ENCODE assay signal across 1 cellular context in genomic region chr12:48681738-48682532, GRCh38.
TF ChIP-seq lines count a peak whose summit lies in the region.

KANSL2 (minus strand) TSS chr12:48682238; CDS start chr12:48681632, 606 bp downstream.

TF ChIP-seq in HEK293, 187 proteins besides CTCF, POLR2A, EP300 and RAD21 (continued from another document and continues in another):
- TF ChIP-seq ZBTB11 (tag by site-specific recombination; conservative IDR thresholded peaks at IDR 0.05; ENCODE audit: low read depth) (peak; percentile 40), IKZF3 (tag by site-specific recombination; IDR thresholded peaks at IDR 0.05) (no peak), KLF10 (tag by site-specific recombination; IDR thresholded peaks at IDR 0.05) (no peak), ZNF580 (tag by site-specific recombination; IDR thresholded peaks at IDR 0.05) (peak; percentile 92), ZNF596 (tag by site-specific recombination; IDR thresholded peaks at IDR 0.05) (no peak), ZNF140 (tag by site-specific recombination; IDR thresholded peaks at IDR 0.05) (no peak), ZNF16 (tag by site-specific recombination; IDR thresholded peaks at IDR 0.05; ENCODE audit: low read depth) (no peak), ZNF221 (tag by site-specific recombination; IDR thresholded peaks at IDR 0.05; ENCODE audit: borderline replicate concordance) (no peak), ZNF266 (tag by site-specific recombination; IDR thresholded peaks at IDR 0.05; ENCODE audit: low read depth) (no peak), ZNF324 (tag by site-specific recombination; IDR thresholded peaks at IDR 0.05) (peak; percentile 85; the same call in 1 of the 2 replicates), YY1 (tag by site-specific recombination; IDR thresholded peaks at IDR 0.05) (peak; percentile 98), ZNF146 (tag by site-specific recombination; IDR thresholded peaks at IDR 0.05) (0 out of 2 replicates have a peak, but pooled peaks have one; percentile 11), TRIM28 (IDR thresholded peaks at IDR 0.05; ENCODE audit: borderline replicate concordance, low read length) (no peak), ZBTB49 (tag by site-specific recombination; IDR thresholded peaks at IDR 0.05; ENCODE audit: low read depth) (no peak), ZNF398 (tag by site-specific recombination; IDR thresholded peaks at IDR 0.05) (no peak), ZNF24 (tag by site-specific recombination; IDR thresholded peaks at IDR 0.05) (0 out of 2 replicates have a peak, but pooled peaks have one; percentile 49), ZNF362 (tag by site-specific recombination; IDR thresholded peaks at IDR 0.05) (no peak), ZNF560 (tag by site-specific recombination; IDR thresholded peaks at IDR 0.05; ENCODE audit: borderline replicate concordance) (no peak), ZNF530 (tag by site-specific recombination; IDR thresholded peaks at IDR 0.05; ENCODE audit: low read depth) (no peak), ZNF280D (tag by site-specific recombination; IDR thresholded peaks at IDR 0.05) (0 out of 2 replicates have a peak, but pooled peaks have one; percentile 72), OVOL3 (tag by site-specific recombination; IDR thresholded peaks at IDR 0.05) (peak; percentile 69; the same call in 1 of the 2 replicates), GLIS2 (tag by site-specific recombination; IDR thresholded peaks at IDR 0.05) (peak; percentile 66), ZNF561 (tag by site-specific recombination; IDR thresholded peaks at IDR 0.05; ENCODE audit: borderline replicate concordance) (no peak), ZFP37 (tag by site-specific recombination; IDR thresholded peaks at IDR 0.05) (peak; percentile 95; the same call in 1 of the 2 replicates), KLF1 (tag by site-specific recombination; IDR thresholded peaks at IDR 0.05) (peak; percentile 57), SCRT2 (tag by site-specific recombination; IDR thresholded peaks at IDR 0.05) (peak; percentile 98), HOXC10 (CRISPR knock-in tag; IDR thresholded peaks at IDR 0.05) (no peak), PBX3 (CRISPR knock-in tag; IDR thresholded peaks at IDR 0.05) (0 out of 2 replicates have a peak, but pooled peaks have one; percentile 25), MZF1 (tag by site-specific recombination; IDR thresholded peaks at IDR 0.05; ENCODE audit: borderline replicate concordance) (no peak), REST (tag by site-specific recombination; IDR thresholded peaks at IDR 0.05) (0 out of 2 replicates have a peak, but pooled peaks have one; percentile 15), ZNF174 (tag by site-specific recombination; IDR thresholded peaks at IDR 0.05) (no peak), ELK4 (IDR thresholded peaks at IDR 0.05; ENCODE audit: borderline replicate concordance, low read depth, low read length) (no peak), ZNF211 (tag by site-specific recombination; IDR thresholded peaks at IDR 0.05; ENCODE audit: low read depth) (no peak), ZEB2 (tag by site-specific recombination; IDR thresholded peaks at IDR 0.05) (peak; percentile 69), ZNF623 (tag by site-specific recombination; IDR thresholded peaks at IDR 0.05) (no peak), SALL2 (tag by site-specific recombination; IDR thresholded peaks at IDR 0.05; ENCODE audit: borderline replicate concordance) (no peak), MYNN (tag by site-specific recombination; IDR thresholded peaks at IDR 0.05; ENCODE audit: borderline replicate concordance) (no peak), ZBTB48 (tag by site-specific recombination; IDR thresholded peaks at IDR 0.05) (peak; percentile 61; the same call in 1 of the 2 replicates), ZNF629 (tag by site-specific recombination; IDR thresholded peaks at IDR 0.05) (peak; percentile 74), KLF8 (tag by site-specific recombination; IDR thresholded peaks at IDR 0.05) (peak; percentile 86), ZSCAN23 (tag by site-specific recombination; IDR thresholded peaks at IDR 0.05) (no peak), EGR2 (tag by site-specific recombination; IDR thresholded peaks at IDR 0.05; ENCODE audit: low read depth) (no peak), ZNF792 (tag by site-specific recombination; IDR thresholded peaks at IDR 0.05) (peak; percentile 70; the same call in 1 of the 2 replicates), ZNF157 (tag by site-specific recombination; IDR thresholded peaks at IDR 0.05) (0 out of 2 replicates have a peak, but pooled peaks have one; percentile 13), ZSCAN30 (tag by site-specific recombination; IDR thresholded peaks at IDR 0.05) (peak; percentile 92; the same call in 1 of the 2 replicates), ZNF175 (tag by site-specific recombination; IDR thresholded peaks at IDR 0.05) (no peak), KLF9 (tag by site-specific recombination; IDR thresholded peaks at IDR 0.05; ENCODE audit: low read depth) (peak; percentile 49), ZNF239 (tag by site-specific recombination; IDR thresholded peaks at IDR 0.05) (no peak)
